In the genomic region with DNA sequence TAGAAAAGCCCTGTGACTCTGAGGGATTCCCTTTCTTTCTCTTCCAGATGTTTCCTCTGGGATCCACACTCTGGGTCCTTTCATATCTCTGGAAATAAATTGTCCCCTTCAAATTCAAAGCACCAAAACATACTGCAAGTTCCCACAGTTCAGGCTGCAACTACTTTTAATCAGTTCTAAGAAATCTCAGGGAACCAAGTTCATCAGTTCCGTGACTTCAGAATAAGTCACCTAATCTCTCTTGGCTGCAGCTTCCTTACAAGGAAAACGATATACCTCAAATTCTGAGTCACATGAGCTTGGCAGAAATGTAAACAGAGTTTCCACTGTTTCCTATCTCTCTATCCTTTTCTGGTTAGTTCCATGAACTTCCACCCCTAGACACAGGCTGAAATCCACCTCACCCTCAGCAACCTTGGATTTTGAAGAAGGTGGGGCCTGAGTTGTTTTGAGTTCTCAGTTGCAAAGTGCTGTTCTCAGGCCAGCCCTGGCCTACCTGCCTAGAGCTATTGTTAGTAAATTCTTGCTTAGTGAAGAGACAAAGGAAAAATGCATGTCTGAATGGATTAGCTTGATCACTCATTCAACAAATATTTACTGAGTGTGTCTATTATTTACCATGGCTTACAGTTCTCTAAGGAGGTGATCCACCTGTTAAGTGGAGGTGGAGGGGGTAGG, we compare ENCODE assay signal across 1 cellular context.
TF ChIP-seq lines count a peak whose summit lies in the region.

No MANE protein-coding gene starts in this region.

TF ChIP-seq in K562, 482 proteins besides CTCF, POLR2A, EP300 and RAD21 (continued from another document and continues in another):
- no peak for TF ChIP-seq ZFP30 (CRISPR knock-in tag; IDR thresholded peaks at IDR 0.05; ENCODE audit: borderline replicate concordance)
- no peak for TF ChIP-seq SMARCA5 (IDR thresholded peaks at IDR 0.05)
- no peak for TF ChIP-seq ETS2 (tag; IDR thresholded peaks at IDR 0.05; ENCODE audit: borderline replicate concordance, poor library complexity, severe bottlenecking)
- no peak for TF ChIP-seq PTBP1 (IDR thresholded peaks at IDR 0.05; ENCODE audit: low read depth, low read length)
- TF ChIP-seq NCOA1 (IDR thresholded peaks at IDR 0.05; ENCODE audit: low read depth) = peak; percentile 60
- no peak for TF ChIP-seq MIER1 (IDR thresholded peaks at IDR 0.05; ENCODE audit: low read depth)
- no peak for TF ChIP-seq HNRNPUL1 (IDR thresholded peaks at IDR 0.05; ENCODE audit: low read length)
- no peak; the same call in 1 of the 2 replicates for TF ChIP-seq USF1 (CRISPR knock-in tag; IDR thresholded peaks at IDR 0.05)
- TF ChIP-seq RNF219 (CRISPR knock-in tag; IDR thresholded peaks at IDR 0.05) = no peak
- TF ChIP-seq TSC22D4 (tag; IDR thresholded peaks at IDR 0.05) = no peak
- TF ChIP-seq SOX6 (IDR thresholded peaks at IDR 0.05) = peak; percentile 90
- TF ChIP-seq BMI1 (IDR thresholded peaks at IDR 0.05; ENCODE audit: low read length) = no peak
- TF ChIP-seq PTRF (tag; IDR thresholded peaks at IDR 0.05) = peak; percentile 53; the same call in 1 of the 2 replicates
- TF ChIP-seq MCM3 (IDR thresholded peaks at IDR 0.05) = no peak
- no peak for TF ChIP-seq KAT7 (CRISPR knock-in tag; IDR thresholded peaks at IDR 0.05; ENCODE audit: borderline replicate concordance)
- no peak for TF ChIP-seq PRMT5 (CRISPR knock-in tag; IDR thresholded peaks at IDR 0.05)
- TF ChIP-seq BACH1 (tag; IDR thresholded peaks at IDR 0.05) = peak; percentile 81; the same call in 1 of the 2 replicates
- no peak for TF ChIP-seq ZNF696 (CRISPR knock-in tag; conservative IDR thresholded peaks at IDR 0.05)
- TF ChIP-seq JUN (IDR thresholded peaks at IDR 0.05; ENCODE audit: borderline replicate concordance, low read depth, low read length) = peak; percentile 68
- no peak for TF ChIP-seq JUN (CRISPR knock-in tag; IDR thresholded peaks at IDR 0.05; ENCODE audit: borderline replicate concordance)
- peak; percentile 7; the same call in 1 of the 2 replicates for TF ChIP-seq NFE2 (IDR thresholded peaks at IDR 0.05; ENCODE audit: low read depth)
- no peak for TF ChIP-seq FOXP1 (CRISPR knock-in tag; IDR thresholded peaks at IDR 0.05)
- no peak for TF ChIP-seq RFX1 (IDR thresholded peaks at IDR 0.05)
- TF ChIP-seq TAF7 (tag; IDR thresholded peaks at IDR 0.05) = no peak
- TF ChIP-seq PYGO2 (tag; IDR thresholded peaks at IDR 0.05) = peak; percentile 14; the same call in 1 of the 2 replicates
- TF ChIP-seq POLR3G (IDR thresholded peaks at IDR 0.05; ENCODE audit: extremely low read depth, insufficient read length, insufficient replicate concordance) = no peak
- TF ChIP-seq, protein P1, sequence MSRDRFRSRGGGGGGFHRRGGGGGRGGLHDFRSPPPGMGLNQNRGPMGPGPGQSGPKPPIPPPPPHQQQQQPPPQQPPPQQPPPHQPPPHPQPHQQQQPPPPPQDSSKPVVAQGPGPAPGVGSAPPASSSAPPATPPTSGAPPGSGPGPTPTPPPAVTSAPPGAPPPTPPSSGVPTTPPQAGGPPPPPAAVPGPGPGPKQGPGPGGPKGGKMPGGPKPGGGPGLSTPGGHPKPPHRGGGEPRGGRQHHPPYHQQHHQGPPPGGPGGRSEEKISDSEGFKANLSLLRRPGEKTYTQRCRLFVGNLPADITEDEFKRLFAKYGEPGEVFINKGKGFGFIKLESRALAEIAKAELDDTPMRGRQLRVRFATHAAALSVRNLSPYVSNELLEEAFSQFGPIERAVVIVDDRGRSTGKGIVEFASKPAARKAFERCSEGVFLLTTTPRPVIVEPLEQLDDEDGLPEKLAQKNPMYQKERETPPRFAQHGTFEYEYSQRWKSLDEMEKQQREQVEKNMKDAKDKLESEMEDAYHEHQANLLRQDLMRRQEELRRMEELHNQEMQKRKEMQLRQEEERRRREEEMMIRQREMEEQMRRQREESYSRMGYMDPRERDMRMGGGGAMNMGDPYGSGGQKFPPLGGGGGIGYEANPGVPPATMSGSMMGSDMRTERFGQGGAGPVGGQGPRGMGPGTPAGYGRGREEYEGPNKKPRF (IDR thresholded peaks at IDR 0.05; ENCODE audit: low read depth, low read length) = no peak
- TF ChIP-seq HES1 (IDR thresholded peaks at IDR 0.05; ENCODE audit: low read depth) = no peak
- no peak for TF ChIP-seq HMG20A (CRISPR knock-in tag; conservative IDR thresholded peaks at IDR 0.05)
- no peak for TF ChIP-seq SAP30 (IDR thresholded peaks at IDR 0.05; ENCODE audit: borderline replicate concordance, insufficient read depth, low read depth, low read length, poor library complexity, severe bottlenecking)
- no peak for TF ChIP-seq ZMIZ1 (IDR thresholded peaks at IDR 0.05; ENCODE audit: low read depth in 2 of 2, low read length in 2 of 2)
- no peak for TF ChIP-seq ZNF668 (CRISPR knock-in tag; IDR thresholded peaks at IDR 0.05)
- TF ChIP-seq ASH1L (IDR thresholded peaks at IDR 0.05; ENCODE audit: borderline replicate concordance, low read depth, partially characterized antibody) = no peak
- peak; percentile 66; the same call in 1 of the 2 replicates for TF ChIP-seq NR2C2 (CRISPR knock-in tag; IDR thresholded peaks at IDR 0.05)
- peak; percentile 93 for TF ChIP-seq NR2C2 (tag; IDR thresholded peaks at IDR 0.05)
- peak; percentile 90 for TF ChIP-seq CTBP1 (IDR thresholded peaks at IDR 0.05; ENCODE audit: borderline replicate concordance)
- peak; percentile 74 for TF ChIP-seq RAD51 (IDR thresholded peaks at IDR 0.05; ENCODE audit: borderline replicate concordance, low read depth)
- no peak for TF ChIP-seq ZNF134 (CRISPR knock-in tag; conservative IDR thresholded peaks at IDR 0.05)
- no peak; the same call in 1 of the 2 replicates for TF ChIP-seq ZNF583 (CRISPR knock-in tag; IDR thresholded peaks at IDR 0.05)
- TF ChIP-seq MYBL2 (IDR thresholded peaks at IDR 0.05; ENCODE audit: low read depth) = no peak
- TF ChIP-seq MYBL2 (CRISPR knock-in tag; IDR thresholded peaks at IDR 0.05; ENCODE audit: borderline replicate concordance) = no peak
- TF ChIP-seq BRF2 (IDR thresholded peaks at IDR 0.05; ENCODE audit: borderline replicate concordance, insufficient read depth, insufficient read length) = no peak
- TF ChIP-seq EWSR1 (IDR thresholded peaks at IDR 0.05; ENCODE audit: borderline replicate concordance, low read depth, partially characterized antibody) = no peak
- TF ChIP-seq ZNF780A (CRISPR knock-in tag; IDR thresholded peaks at IDR 0.05) = no peak; the same call in 1 of the 2 replicates
- no peak for TF ChIP-seq ZNF551 (CRISPR knock-in tag; IDR thresholded peaks at IDR 0.05)
- 0 out of 4 replicates have a peak, but pooled peaks of 1 of the 2 experiments have one; percentile 40 for TF ChIP-seq NONO (IDR thresholded peaks at IDR 0.05; ENCODE audit: low read depth in 2 of 2, low read length in 1 of 2)
- no peak for TF ChIP-seq ZNF12 (CRISPR knock-in tag; IDR thresholded peaks at IDR 0.05)
- TF ChIP-seq STAG1 (CRISPR knock-in tag; IDR thresholded peaks at IDR 0.05; ENCODE audit: borderline replicate concordance) = no peak
- TF ChIP-seq ZNF277 (CRISPR knock-in tag; IDR thresholded peaks at IDR 0.05; ENCODE audit: borderline replicate concordance) = no peak
- TF ChIP-seq HEY1 (CRISPR knock-in tag; IDR thresholded peaks at IDR 0.05; ENCODE audit: borderline replicate concordance) = no peak
- no peak for TF ChIP-seq SMC3 (conservative IDR thresholded peaks at IDR 0.05; ENCODE audit: insufficient read depth, low read depth, low read length)
- no peak for TF ChIP-seq MED1 (CRISPR knock-in tag; IDR thresholded peaks at IDR 0.05; ENCODE audit: borderline replicate concordance)
- TF ChIP-seq, protein P2, sequence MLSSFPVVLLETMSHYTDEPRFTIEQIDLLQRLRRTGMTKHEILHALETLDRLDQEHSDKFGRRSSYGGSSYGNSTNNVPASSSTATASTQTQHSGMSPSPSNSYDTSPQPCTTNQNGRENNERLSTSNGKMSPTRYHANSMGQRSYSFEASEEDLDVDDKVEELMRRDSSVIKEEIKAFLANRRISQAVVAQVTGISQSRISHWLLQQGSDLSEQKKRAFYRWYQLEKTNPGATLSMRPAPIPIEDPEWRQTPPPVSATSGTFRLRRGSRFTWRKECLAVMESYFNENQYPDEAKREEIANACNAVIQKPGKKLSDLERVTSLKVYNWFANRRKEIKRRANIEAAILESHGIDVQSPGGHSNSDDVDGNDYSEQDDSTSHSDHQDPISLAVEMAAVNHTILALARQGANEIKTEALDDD (IDR thresholded peaks at IDR 0.05) = peak; percentile 67
- no peak for TF ChIP-seq ZZZ3 (IDR thresholded peaks at IDR 0.05)
- peak; percentile 78; the same call in 1 of the 2 replicates for TF ChIP-seq HDAC2 (IDR thresholded peaks at IDR 0.05)
- TF ChIP-seq, protein P3, sequence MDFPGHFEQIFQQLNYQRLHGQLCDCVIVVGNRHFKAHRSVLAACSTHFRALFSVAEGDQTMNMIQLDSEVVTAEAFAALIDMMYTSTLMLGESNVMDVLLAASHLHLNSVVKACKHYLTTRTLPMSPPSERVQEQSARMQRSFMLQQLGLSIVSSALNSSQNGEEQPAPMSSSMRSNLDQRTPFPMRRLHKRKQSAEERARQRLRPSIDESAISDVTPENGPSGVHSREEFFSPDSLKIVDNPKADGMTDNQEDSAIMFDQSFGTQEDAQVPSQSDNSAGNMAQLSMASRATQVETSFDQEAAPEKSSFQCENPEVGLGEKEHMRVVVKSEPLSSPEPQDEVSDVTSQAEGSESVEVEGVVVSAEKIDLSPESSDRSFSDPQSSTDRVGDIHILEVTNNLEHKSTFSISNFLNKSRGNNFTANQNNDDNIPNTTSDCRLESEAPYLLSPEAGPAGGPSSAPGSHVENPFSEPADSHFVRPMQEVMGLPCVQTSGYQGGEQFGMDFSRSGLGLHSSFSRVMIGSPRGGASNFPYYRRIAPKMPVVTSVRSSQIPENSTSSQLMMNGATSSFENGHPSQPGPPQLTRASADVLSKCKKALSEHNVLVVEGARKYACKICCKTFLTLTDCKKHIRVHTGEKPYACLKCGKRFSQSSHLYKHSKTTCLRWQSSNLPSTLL (IDR thresholded peaks at IDR 0.05) = no peak
- no peak for TF ChIP-seq ZNF239 (CRISPR knock-in tag; IDR thresholded peaks at IDR 0.05)
